2 cellular contexts compared by ENCODE assay signal in the genomic region with DNA sequence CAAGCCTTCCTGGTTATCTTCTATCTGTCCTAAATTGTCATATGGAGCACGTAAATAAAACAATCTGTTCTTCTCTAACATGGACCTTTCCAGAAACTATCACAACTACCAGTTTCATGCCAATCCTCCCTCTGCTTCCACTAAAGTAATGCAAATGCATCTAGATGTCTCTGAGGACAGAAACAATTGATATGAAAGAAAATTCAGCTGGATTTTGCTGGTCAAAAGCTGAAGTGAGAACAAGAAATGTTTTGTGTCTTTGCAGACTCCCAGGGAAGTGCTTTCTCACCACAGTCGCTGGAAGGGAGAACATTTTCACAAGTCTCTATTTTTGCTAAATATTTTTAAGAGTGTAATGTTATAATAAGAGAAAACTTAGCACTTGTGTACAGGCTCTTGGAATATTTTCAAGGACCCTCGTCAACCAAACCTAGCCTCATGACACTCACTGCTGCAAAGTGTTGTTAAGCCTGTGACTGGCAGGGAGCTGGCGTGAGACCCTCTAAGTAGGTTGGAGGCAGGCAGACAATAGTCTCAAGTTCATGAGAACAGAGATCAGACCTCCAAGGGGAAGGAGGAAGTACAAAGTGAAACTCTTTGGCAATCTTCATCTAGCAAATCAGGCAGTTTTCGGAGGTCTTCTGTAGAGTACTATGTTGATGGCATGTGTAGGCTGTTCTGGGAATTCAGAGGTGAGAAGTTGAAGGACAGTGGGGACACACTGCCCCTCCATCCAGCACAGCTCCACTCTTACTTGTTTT.
TF ChIP-seq lines count a peak whose summit lies in the region.

No MANE protein-coding gene starts in this region.

TF ChIP-seq in GM23338, 12 proteins besides CTCF, POLR2A, EP300 and RAD21 (continued from another document):
- TF ChIP-seq, protein P1, sequence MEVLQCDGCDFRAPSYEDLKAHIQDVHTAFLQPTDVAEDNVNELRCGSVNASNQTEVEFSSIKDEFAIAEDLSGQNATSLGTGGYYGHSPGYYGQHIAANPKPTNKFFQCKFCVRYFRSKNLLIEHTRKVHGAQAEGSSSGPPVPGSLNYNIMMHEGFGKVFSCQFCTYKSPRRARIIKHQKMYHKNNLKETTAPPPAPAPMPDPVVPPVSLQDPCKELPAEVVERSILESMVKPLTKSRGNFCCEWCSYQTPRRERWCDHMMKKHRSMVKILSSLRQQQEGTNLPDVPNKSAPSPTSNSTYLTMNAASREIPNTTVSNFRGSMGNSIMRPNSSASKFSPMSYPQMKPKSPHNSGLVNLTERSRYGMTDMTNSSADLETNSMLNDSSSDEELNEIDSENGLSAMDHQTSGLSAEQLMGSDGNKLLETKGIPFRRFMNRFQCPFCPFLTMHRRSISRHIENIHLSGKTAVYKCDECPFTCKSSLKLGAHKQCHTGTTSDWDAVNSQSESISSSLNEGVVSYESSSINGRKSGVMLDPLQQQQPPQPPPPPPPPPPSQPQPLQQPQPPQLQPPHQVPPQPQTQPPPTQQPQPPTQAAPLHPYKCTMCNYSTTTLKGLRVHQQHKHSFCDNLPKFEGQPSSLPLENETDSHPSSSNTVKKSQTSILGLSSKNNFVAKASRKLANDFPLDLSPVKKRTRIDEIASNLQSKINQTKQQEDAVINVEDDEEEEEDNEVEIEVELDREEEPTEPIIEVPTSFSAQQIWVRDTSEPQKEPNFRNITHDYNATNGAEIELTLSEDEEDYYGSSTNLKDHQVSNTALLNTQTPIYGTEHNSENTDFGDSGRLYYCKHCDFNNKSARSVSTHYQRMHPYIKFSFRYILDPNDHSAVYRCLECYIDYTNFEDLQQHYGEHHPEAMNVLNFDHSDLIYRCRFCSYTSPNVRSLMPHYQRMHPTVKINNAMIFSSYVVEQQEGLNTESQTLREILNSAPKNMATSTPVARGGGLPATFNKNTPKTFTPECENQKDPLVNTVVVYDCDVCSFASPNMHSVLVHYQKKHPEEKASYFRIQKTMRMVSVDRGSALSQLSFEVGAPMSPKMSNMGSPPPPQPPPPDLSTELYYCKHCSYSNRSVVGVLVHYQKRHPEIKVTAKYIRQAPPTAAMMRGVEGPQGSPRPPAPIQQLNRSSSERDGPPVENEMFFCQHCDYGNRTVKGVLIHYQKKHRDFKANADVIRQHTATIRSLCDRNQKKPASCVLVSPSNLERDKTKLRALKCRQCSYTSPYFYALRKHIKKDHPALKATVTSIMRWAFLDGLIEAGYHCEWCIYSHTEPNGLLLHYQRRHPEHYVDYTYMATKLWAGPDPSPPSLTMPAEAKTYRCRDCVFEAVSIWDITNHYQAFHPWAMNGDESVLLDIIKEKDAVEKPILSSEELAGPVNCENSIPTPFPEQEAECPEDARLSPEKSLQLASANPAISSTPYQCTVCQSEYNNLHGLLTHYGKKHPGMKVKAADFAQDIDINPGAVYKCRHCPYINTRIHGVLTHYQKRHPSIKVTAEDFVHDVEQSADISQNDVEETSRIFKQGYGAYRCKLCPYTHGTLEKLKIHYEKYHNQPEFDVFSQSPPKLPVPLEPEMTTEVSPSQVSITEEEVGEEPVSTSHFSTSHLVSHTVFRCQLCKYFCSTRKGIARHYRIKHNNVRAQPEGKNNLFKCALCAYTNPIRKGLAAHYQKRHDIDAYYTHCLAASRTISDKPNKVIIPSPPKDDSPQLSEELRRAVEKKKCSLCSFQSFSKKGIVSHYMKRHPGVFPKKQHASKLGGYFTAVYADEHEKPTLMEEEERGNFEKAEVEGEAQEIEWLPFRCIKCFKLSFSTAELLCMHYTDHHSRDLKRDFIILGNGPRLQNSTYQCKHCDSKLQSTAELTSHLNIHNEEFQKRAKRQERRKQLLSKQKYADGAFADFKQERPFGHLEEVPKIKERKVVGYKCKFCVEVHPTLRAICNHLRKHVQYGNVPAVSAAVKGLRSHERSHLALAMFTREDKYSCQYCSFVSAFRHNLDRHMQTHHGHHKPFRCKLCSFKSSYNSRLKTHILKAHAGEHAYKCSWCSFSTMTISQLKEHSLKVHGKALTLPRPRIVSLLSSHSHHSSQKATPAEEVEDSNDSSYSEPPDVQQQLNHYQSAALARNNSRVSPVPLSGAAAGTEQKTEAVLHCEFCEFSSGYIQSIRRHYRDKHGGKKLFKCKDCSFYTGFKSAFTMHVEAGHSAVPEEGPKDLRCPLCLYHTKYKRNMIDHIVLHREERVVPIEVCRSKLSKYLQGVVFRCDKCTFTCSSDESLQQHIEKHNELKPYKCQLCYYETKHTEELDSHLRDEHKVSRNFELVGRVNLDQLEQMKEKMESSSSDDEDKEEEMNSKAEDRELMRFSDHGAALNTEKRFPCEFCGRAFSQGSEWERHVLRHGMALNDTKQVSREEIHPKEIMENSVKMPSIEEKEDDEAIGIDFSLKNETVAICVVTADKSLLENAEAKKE (CRISPR knock-in tag; IDR thresholded peaks at IDR 0.05), result no peak
- no peak for TF ChIP-seq NANOG (IDR thresholded peaks at IDR 0.05; ENCODE audit: borderline replicate concordance)
- TF ChIP-seq EZH2phosphoT487 (IDR thresholded peaks at IDR 0.05; ENCODE audit: unreplicated experiment), result no peak
- TF ChIP-seq ZNF114 (CRISPR knock-in tag; IDR thresholded peaks at IDR 0.05), result no peak
- TF ChIP-seq POLR2AphosphoS5 (IDR thresholded peaks at IDR 0.05; ENCODE audit: low read depth), result no peak
- TF ChIP-seq, protein P2, sequence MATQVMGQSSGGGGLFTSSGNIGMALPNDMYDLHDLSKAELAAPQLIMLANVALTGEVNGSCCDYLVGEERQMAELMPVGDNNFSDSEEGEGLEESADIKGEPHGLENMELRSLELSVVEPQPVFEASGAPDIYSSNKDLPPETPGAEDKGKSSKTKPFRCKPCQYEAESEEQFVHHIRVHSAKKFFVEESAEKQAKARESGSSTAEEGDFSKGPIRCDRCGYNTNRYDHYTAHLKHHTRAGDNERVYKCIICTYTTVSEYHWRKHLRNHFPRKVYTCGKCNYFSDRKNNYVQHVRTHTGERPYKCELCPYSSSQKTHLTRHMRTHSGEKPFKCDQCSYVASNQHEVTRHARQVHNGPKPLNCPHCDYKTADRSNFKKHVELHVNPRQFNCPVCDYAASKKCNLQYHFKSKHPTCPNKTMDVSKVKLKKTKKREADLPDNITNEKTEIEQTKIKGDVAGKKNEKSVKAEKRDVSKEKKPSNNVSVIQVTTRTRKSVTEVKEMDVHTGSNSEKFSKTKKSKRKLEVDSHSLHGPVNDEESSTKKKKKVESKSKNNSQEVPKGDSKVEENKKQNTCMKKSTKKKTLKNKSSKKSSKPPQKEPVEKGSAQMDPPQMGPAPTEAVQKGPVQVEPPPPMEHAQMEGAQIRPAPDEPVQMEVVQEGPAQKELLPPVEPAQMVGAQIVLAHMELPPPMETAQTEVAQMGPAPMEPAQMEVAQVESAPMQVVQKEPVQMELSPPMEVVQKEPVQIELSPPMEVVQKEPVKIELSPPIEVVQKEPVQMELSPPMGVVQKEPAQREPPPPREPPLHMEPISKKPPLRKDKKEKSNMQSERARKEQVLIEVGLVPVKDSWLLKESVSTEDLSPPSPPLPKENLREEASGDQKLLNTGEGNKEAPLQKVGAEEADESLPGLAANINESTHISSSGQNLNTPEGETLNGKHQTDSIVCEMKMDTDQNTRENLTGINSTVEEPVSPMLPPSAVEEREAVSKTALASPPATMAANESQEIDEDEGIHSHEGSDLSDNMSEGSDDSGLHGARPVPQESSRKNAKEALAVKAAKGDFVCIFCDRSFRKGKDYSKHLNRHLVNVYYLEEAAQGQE (IDR thresholded peaks at IDR 0.05; ENCODE audit: unreplicated experiment), result no peak
- no peak for TF ChIP-seq STAT1 (IDR thresholded peaks at IDR 0.05; ENCODE audit: unreplicated experiment)

TF ChIP-seq in SK-N-SH, 30 proteins besides CTCF, POLR2A, EP300 and RAD21 (continued from another document):
- TF ChIP-seq, protein P2 (IDR thresholded peaks at IDR 0.05; ENCODE audit: low read depth, low read length), result no peak
- TF ChIP-seq RFX5 (IDR thresholded peaks at IDR 0.05; ENCODE audit: low read length) (no peak), GATA2 (CRISPR knock-in tag; IDR thresholded peaks at IDR 0.05) (no peak), POLR2AphosphoS5 (IDR thresholded peaks at IDR 0.05; ENCODE audit: low read depth, low read length) (no peak), TCF12 (IDR thresholded peaks at IDR 0.05) (no peak), MXI1 (IDR thresholded peaks at IDR 0.05; ENCODE audit: low read depth, low read length) (no peak), ELF1 (IDR thresholded peaks at IDR 0.05) (no peak), TAF1 (IDR thresholded peaks at IDR 0.05; ENCODE audit: borderline replicate concordance, low read depth, low read length) (no peak), YY1 (IDR thresholded peaks at IDR 0.05; ENCODE audit: low read depth) (no peak), NFIC (IDR thresholded peaks at IDR 0.05; ENCODE audit: borderline replicate concordance) (no peak), GABPA (IDR thresholded peaks at IDR 0.05; ENCODE audit: low read depth) (no peak), TEAD4 (IDR thresholded peaks at IDR 0.05; ENCODE audit: borderline replicate concordance, insufficient read depth) (no peak), FOXM1 (IDR thresholded peaks at IDR 0.05; ENCODE audit: low read depth) (no peak)
- TF ChIP-seq, protein P3, sequence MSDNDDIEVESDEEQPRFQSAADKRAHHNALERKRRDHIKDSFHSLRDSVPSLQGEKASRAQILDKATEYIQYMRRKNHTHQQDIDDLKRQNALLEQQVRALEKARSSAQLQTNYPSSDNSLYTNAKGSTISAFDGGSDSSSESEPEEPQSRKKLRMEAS (IDR thresholded peaks at IDR 0.05; ENCODE audit: low read depth), result no peak
- TF ChIP-seq, protein P4, sequence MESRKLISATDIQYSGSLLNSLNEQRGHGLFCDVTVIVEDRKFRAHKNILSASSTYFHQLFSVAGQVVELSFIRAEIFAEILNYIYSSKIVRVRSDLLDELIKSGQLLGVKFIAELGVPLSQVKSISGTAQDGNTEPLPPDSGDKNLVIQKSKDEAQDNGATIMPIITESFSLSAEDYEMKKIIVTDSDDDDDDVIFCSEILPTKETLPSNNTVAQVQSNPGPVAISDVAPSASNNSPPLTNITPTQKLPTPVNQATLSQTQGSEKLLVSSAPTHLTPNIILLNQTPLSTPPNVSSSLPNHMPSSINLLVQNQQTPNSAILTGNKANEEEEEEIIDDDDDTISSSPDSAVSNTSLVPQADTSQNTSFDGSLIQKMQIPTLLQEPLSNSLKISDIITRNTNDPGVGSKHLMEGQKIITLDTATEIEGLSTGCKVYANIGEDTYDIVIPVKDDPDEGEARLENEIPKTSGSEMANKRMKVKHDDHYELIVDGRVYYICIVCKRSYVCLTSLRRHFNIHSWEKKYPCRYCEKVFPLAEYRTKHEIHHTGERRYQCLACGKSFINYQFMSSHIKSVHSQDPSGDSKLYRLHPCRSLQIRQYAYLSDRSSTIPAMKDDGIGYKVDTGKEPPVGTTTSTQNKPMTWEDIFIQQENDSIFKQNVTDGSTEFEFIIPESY (IDR thresholded peaks at IDR 0.05; ENCODE audit: borderline replicate concordance, low read depth), result no peak
- TF ChIP-seq, protein P5, sequence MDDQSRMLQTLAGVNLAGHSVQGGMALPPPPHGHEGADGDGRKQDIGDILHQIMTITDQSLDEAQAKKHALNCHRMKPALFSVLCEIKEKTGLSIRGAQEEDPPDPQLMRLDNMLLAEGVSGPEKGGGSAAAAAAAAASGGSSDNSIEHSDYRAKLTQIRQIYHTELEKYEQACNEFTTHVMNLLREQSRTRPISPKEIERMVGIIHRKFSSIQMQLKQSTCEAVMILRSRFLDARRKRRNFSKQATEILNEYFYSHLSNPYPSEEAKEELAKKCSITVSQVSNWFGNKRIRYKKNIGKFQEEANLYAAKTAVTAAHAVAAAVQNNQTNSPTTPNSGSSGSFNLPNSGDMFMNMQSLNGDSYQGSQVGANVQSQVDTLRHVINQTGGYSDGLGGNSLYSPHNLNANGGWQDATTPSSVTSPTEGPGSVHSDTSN (IDR thresholded peaks at IDR 0.05), result no peak
